Comparison of ENCODE assay signal across 9 cellular contexts in the genomic region with DNA sequence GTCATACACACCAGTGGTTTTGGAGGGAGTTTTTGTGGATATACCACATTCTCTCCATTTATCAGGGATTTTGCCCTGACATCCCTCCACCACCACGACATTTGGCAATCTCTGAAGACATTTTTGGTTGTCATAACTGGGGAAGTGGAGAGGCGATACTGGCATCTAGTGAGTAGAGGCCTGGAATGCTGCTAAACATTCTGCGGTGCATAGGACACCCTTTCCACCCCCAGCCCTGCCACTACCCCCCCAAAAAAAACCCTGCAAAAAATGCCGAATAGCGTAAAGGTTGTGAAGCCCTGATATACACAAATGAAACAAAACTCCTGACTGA. TPM values are rescaled to one million over a fixed set of nuclear protein-coding genes. Genes with fewer than 3 reads are reported as not detected.
DNase-seq lines count a peak whose midpoint lies in the region; ATAC-seq, FAIRE-seq and TF ChIP-seq lines count a peak whose summit lies in the region.
"Had no signal": no experiment of that assay in that cellular context is flagged by ENCODE, and none has a peak within 500 bp of the region (broad histone marks: within the 10 kb centered on the region; RNA-seq: fewer than 3 reads in every experiment).

No MANE protein-coding gene starts in this region.

- no peaks in the 10 kb centered on the region for H3K4me1 Mint-ChIP-seq in neural crest cell

- POLR2A ChIA-PET in Panc1 (lab: Charles Lee) (no interaction called here), endothelial cell of umbilical vein (lab: Charles Lee) (no interaction called here)

- no peaks in the 10 kb centered on the region for H3K9me1 ChIP-seq in endothelial cell of umbilical vein (replicated peaks; ENCODE audit: control insufficient read depth, extremely low read depth, insufficient read depth, low read length)

- H3K36me3 Mint-ChIP-seq in neural crest cell (ENCODE audit: low read depth), result no peaks in the 10 kb centered on the region

- DNase-seq in Panc1 (ENCODE audit: low read depth, low spot score) (no peak), endothelial cell of umbilical vein (ENCODE audit: low read depth, low spot score) (no peak), neural crest cell (ENCODE audit: low read depth, low spot score) (no peak), OCI-M1 (lab: John Stamatoyannopoulos, UW) (no peak), SW 1271 (lab: John Stamatoyannopoulos, UW) (no peak)

- H3K4me3 Mint-ChIP-seq in neural crest cell, result peak overlapping the region; percentile 88

- in situ Hi-C loops in Panc1 (cut with HindIII; ENCODE audit: low pct_unique_long_range_greater_than_20kb, low sequenced_read_pairs), result no loop called here

- FAIRE-seq in endothelial cell of umbilical vein (lab: Jason Lieb, UNC), result no peak

- H3K27ac Mint-ChIP-seq in neural crest cell (ENCODE audit: unreplicated experiment), result no peak overlapping the region

- peak overlapping the region; percentile 54 for H3K9ac ChIP-seq in endothelial cell of umbilical vein (replicated peaks; ENCODE audit: extremely low read depth, insufficient read depth, low read length)

- ATAC-seq in Panc1 (peak; percentile 8; the same call in 1 of the 2 replicates), HG03378 (IDR thresholded peaks at IDR 0.05; ENCODE audit: unreplicated experiment) (no peak), HG03135 (IDR thresholded peaks at IDR 0.05; ENCODE audit: unreplicated experiment) (no peak)

- CTCF ChIA-PET in Panc1 (lab: Charles Lee) (no interaction called here), endothelial cell of umbilical vein (lab: Charles Lee) (no interaction called here)

- H3K27me3 ChIP-seq in DOHH2 (ENCODE audit: control insufficient read depth, low read length), result no peaks in the 10 kb centered on the region
- H3K27me3 ChIP-seq in Panc1 (ENCODE audit: control insufficient read depth, insufficient read depth, low read length), result no peaks in the 10 kb centered on the region
- H3K27me3 ChIP-seq in endothelial cell of umbilical vein (ENCODE audit: control insufficient read depth in 2 of 2, insufficient read depth in 2 of 2, low read length in 2 of 2), result peaks cover 2 to 7% of the 10 kb centered on the region in 2 experiments

- TF ChIP-seq CTCF in DOHH2 (IDR thresholded peaks at IDR 0.05; ENCODE audit: low read depth, low read length, poor library complexity, severe bottlenecking), result no peak
- TF ChIP-seq CTCF in Panc1 (IDR thresholded peaks at IDR 0.05), result no peak
- TF ChIP-seq CTCF in endothelial cell of umbilical vein (IDR thresholded peaks at IDR 0.05; ENCODE audit: extremely low read depth in 1 of 2, insufficient read depth in 1 of 2, low read depth in 1 of 2, low read length in 2 of 2), result no peak
- no peak for TF ChIP-seq CTCF in neural crest cell (conservative IDR thresholded peaks at IDR 0.05)

- H3K4me1 ChIP-seq in DOHH2 (ENCODE audit: control insufficient read depth, low read length) (peaks cover 61% of the 10 kb centered on the region), Panc1 (ENCODE audit: control insufficient read depth, insufficient read depth, low read length) (no peaks in the 10 kb centered on the region; the same call in 1 of the 2 replicates), endothelial cell of umbilical vein (ENCODE audit: control insufficient read depth, extremely low read depth, insufficient read depth, low read length) (peaks cover 32% of the 10 kb centered on the region)

- H3K27me3 Mint-ChIP-seq in neural crest cell (ENCODE audit: low read depth), result peaks cover 30% of the 10 kb centered on the region

- BruUV-seq in Panc1 (replicated peaks; lab: Mats Ljungman, UMichigan) (no TSS peak), endothelial cell of umbilical vein (replicated peaks; lab: Mats Ljungman, UMichigan) (no TSS peak)

- peaks cover 11% of the 10 kb centered on the region; the same call in 1 of the 2 replicates for H3F3A ChIP-seq in DOHH2 (ENCODE audit: control insufficient read depth, insufficient read depth)

- no peaks in the 10 kb centered on the region for H3K9me2 ChIP-seq in DOHH2 (replicated peaks; ENCODE audit: control insufficient read depth, low read length)

- H3K9me3 ChIP-seq in DOHH2 (ENCODE audit: control insufficient read depth, insufficient read depth, low read length) (no peaks in the 10 kb centered on the region), Panc1 (ENCODE audit: control insufficient read depth, insufficient read depth, low read depth, low read length) (no peaks in the 10 kb centered on the region), endothelial cell of umbilical vein (replicated peaks; ENCODE audit: control insufficient read depth, insufficient read depth, low read length) (no peaks in the 10 kb centered on the region)

- H3K9me3 Mint-ChIP-seq in neural crest cell, result no peaks in the 10 kb centered on the region

- no peak for TF ChIP-seq POLR2A in endothelial cell of umbilical vein (IDR thresholded peaks at IDR 0.05; ENCODE audit: low read depth, low read length)

- dilution Hi-C loops in endothelial cell of umbilical vein (cut with MboI; ENCODE audit: extremely low pct_ligation_motif_present, low sequenced_read_pairs), result no loop called here

- peak overlapping the region; percentile 80 for H2AFZ ChIP-seq in endothelial cell of umbilical vein (ENCODE audit: low read depth, low read length)

- H3K4me2 ChIP-seq in DOHH2 (ENCODE audit: low read length) (peak overlapping the region; percentile 95), endothelial cell of umbilical vein (ENCODE audit: insufficient read depth, low read length) (peak overlapping the region; percentile 84)

- H4K20me1 ChIP-seq in DOHH2 (ENCODE audit: control insufficient read depth, insufficient read depth, low read depth, low read length) (peaks cover 7% of the 10 kb centered on the region; the same call in 1 of the 2 replicates), endothelial cell of umbilical vein (replicated peaks; ENCODE audit: control insufficient read depth, extremely low read depth, insufficient read depth, low read length) (no peaks in the 10 kb centered on the region)

- peaks cover 45% of the 10 kb centered on the region for H3K79me2 ChIP-seq in DOHH2 (ENCODE audit: control insufficient read depth, low read length)
- peaks cover 20% of the 10 kb centered on the region for H3K79me2 ChIP-seq in endothelial cell of umbilical vein (ENCODE audit: control insufficient read depth, insufficient read depth, low read length)

- intact Hi-C loops in Panc1 (cut with micrococcal nuclease; ENCODE audit: unreplicated experiment), result no loop called here
- intact Hi-C loops in endothelial cell of umbilical vein (cut with micrococcal nuclease), result loop anchor here (2.0 kb wide), 1 partner anchor 38 kb away; no protein-coding TSS in a partner anchor

- no peak overlapping the region for H3K27ac ChIP-seq in DOHH2 (ENCODE audit: low read depth, low read length)
- H3K27ac ChIP-seq in Panc1 (ENCODE audit: low read length), result peak overlapping the region; percentile 59; the same call in 1 of the 2 replicates
- H3K27ac ChIP-seq in endothelial cell of umbilical vein (ENCODE audit: insufficient read depth, low read depth, low read length), result no peak overlapping the region

- H3K36me3 ChIP-seq in DOHH2 (ENCODE audit: control insufficient read depth, low read length), result peaks cover 19% of the 10 kb centered on the region
- H3K36me3 ChIP-seq in Panc1 (ENCODE audit: control insufficient read depth, insufficient read depth, low read length), result no peaks in the 10 kb centered on the region; the same call in 1 of the 2 replicates
- H3K36me3 ChIP-seq in endothelial cell of umbilical vein (ENCODE audit: control insufficient read depth in 2 of 2, extremely low read depth in 1 of 2, insufficient read depth in 2 of 2, low read length in 2 of 2), result no peaks in the 10 kb centered on the region

- peak overlapping the region; percentile 92 for H3K4me3 ChIP-seq in DOHH2 (ENCODE audit: low read length)
- H3K4me3 ChIP-seq in Panc1 (ENCODE audit: low read depth in 2 of 2, low read length in 2 of 2), result peak overlapping the region; percentile 70
- H3K4me3 ChIP-seq in endothelial cell of umbilical vein (replicated peaks in 1 of 3; ENCODE audit: insufficient read depth in 1 of 3, low read depth in 1 of 3, low read length in 3 of 3), result peak overlapping the region; percentile 38 to 82 (median 68)

TF ChIP-seq in endothelial cell of umbilical vein, 7 proteins besides CTCF, POLR2A, EP300 and RAD21 (continues in another document):
- TF ChIP-seq JUN (IDR thresholded peaks at IDR 0.05; ENCODE audit: borderline replicate concordance, insufficient read depth, insufficient read length, low read depth), result no peak

RNA-seq across cellular contexts. Expression of gene TPST2, which starts 0.6 kb away (rescaled TPM):
- total RNA-seq in Panc1 (2021; ENCODE audit: unreplicated experiment) (7.1 TPM), endothelial cell of umbilical vein (48.4 and 49.4 TPM in 2 replicates), neural crest cell (10.7 and 11.8 TPM in 2 replicates)
- polyA plus RNA-seq in Panc1 (2012; ENCODE audit: insufficient read length), result 12.8 TPM
- polyA plus RNA-seq in endothelial cell of umbilical vein, result 121 and 137 TPM in 2 replicates
- 62.1 and 76.6 TPM in 2 replicates for polyA plus RNA-seq in endothelial cell of umbilical vein (2011; cell fraction: cytosol; rRNA removed)
- 57.8 and 61.9 TPM in 2 replicates for polyA plus RNA-seq in endothelial cell of umbilical vein (2011; cell fraction: nucleus; rRNA removed)
- polyA plus RNA-seq in endothelial cell of umbilical vein (2012), result 29.7 and 39.1 TPM in 2 replicates
- polyA minus RNA-seq in endothelial cell of umbilical vein, result 73.8 and 99.0 TPM in 2 replicates
- polyA minus RNA-seq in endothelial cell of umbilical vein (2011; cell fraction: cytosol; rRNA and poly(A)+ RNA removed), result 7.9 TPM
- polyA minus RNA-seq in endothelial cell of umbilical vein (2011; cell fraction: nucleus; rRNA and poly(A)+ RNA removed), result 57.6 and 61.9 TPM in 2 replicates

RNA-seq across cellular contexts. Expression of gene CRYBB1, which starts 27.3 kb away (rescaled TPM):
- total RNA-seq in Panc1 (2021; ENCODE audit: unreplicated experiment) (not detected), endothelial cell of umbilical vein (not detected in 2 replicates), neural crest cell (not detected in 2 replicates)
- polyA plus RNA-seq in Panc1 (2012; ENCODE audit: insufficient read length), result not detected
- polyA plus RNA-seq in endothelial cell of umbilical vein, result not detected in 2 replicates
- not detected in 2 replicates for polyA plus RNA-seq in endothelial cell of umbilical vein (2011; cell fraction: cytosol; rRNA removed)
- not detected in 2 replicates for polyA plus RNA-seq in endothelial cell of umbilical vein (2011; cell fraction: nucleus; rRNA removed)
- not detected in 2 replicates for polyA plus RNA-seq in endothelial cell of umbilical vein (2012)
- not detected in 2 replicates for polyA minus RNA-seq in endothelial cell of umbilical vein
- not detected for polyA minus RNA-seq in endothelial cell of umbilical vein (2011; cell fraction: cytosol; rRNA and poly(A)+ RNA removed)
- not detected in 2 replicates for polyA minus RNA-seq in endothelial cell of umbilical vein (2011; cell fraction: nucleus; rRNA and poly(A)+ RNA removed)
- total RNA-seq: HT1080 had no signal

RNA-seq across cellular contexts. Expression of gene CRYBA4, which starts 31.3 kb away (rescaled TPM):
- not detected for total RNA-seq in Panc1 (2021; ENCODE audit: unreplicated experiment)
- not detected for polyA plus RNA-seq in Panc1 (2012; ENCODE audit: insufficient read length)
- total RNA-seq in endothelial cell of umbilical vein, result not detected in 2 replicates
- not detected in 2 replicates for polyA plus RNA-seq in endothelial cell of umbilical vein
- polyA plus RNA-seq in endothelial cell of umbilical vein (2011; cell fraction: cytosol; rRNA removed), result not detected in 2 replicates
- polyA plus RNA-seq in endothelial cell of umbilical vein (2011; cell fraction: nucleus; rRNA removed), result not detected in 2 replicates
- polyA plus RNA-seq in endothelial cell of umbilical vein (2012), result not detected in 2 replicates
- not detected in 2 replicates for polyA minus RNA-seq in endothelial cell of umbilical vein
- not detected for polyA minus RNA-seq in endothelial cell of umbilical vein (2011; cell fraction: cytosol; rRNA and poly(A)+ RNA removed)
- polyA minus RNA-seq in endothelial cell of umbilical vein (2011; cell fraction: nucleus; rRNA and poly(A)+ RNA removed), result not detected in 2 replicates
- not detected in 2 replicates for total RNA-seq in neural crest cell
- total RNA-seq: HT1080 had no signal
